1 cellular context compared by ENCODE assay signal in the genomic region with DNA sequence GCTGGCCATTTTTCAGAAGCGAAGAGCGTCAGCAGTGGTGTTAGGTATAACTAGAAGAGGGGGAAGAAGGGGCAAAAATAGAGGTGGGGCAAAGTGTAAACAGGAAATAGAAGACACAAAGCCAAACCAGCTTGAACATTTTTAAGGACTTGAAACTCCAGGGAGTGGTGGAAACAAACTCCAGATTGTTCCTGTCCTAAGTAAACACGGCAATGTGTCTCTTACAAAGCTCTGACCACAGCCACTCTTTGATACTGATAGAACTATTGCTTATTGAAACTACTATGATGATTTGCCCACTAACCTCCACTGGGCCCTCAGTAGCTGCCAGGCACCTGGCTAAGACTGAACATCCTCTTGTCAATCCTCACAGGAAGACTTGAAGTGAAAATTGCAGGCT.
TF ChIP-seq lines count a peak whose summit lies in the region.

No MANE protein-coding gene starts in this region.

TF ChIP-seq in K562, 482 proteins besides CTCF, POLR2A, EP300 and RAD21:
- TF ChIP-seq FOXJ3 (CRISPR knock-in tag; IDR thresholded peaks at IDR 0.05) (0 out of 2 replicates have a peak, but pooled peaks have one; percentile 24), RNF219 (CRISPR knock-in tag; IDR thresholded peaks at IDR 0.05) (no peak)
